Comparison of ENCODE assay signal across 1 cellular context in genomic region chr2:38945372-38945771, GRCh38.
TF ChIP-seq lines count a peak whose summit lies in the region.

No MANE protein-coding gene starts in this region.

TF ChIP-seq in K562, 482 proteins besides CTCF, POLR2A, EP300 and RAD21 (continued from another document and continues in another):
- no peak for TF ChIP-seq ZNF449 (CRISPR knock-in tag; IDR thresholded peaks at IDR 0.05)
- TF ChIP-seq, protein P1, sequence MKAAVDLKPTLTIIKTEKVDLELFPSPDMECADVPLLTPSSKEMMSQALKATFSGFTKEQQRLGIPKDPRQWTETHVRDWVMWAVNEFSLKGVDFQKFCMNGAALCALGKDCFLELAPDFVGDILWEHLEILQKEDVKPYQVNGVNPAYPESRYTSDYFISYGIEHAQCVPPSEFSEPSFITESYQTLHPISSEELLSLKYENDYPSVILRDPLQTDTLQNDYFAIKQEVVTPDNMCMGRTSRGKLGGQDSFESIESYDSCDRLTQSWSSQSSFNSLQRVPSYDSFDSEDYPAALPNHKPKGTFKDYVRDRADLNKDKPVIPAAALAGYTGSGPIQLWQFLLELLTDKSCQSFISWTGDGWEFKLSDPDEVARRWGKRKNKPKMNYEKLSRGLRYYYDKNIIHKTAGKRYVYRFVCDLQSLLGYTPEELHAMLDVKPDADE (conservative IDR thresholded peaks at IDR 0.05; ENCODE audit: control insufficient read depth, low read depth, low read length): no peak
- no peak for TF ChIP-seq RBM17 (IDR thresholded peaks at IDR 0.05; ENCODE audit: borderline replicate concordance, low read depth, low read length)
- no peak for TF ChIP-seq ZMIZ1 (IDR thresholded peaks at IDR 0.05; ENCODE audit: low read depth in 2 of 2, low read length in 2 of 2)
- TF ChIP-seq ZNF232 (CRISPR knock-in tag; IDR thresholded peaks at IDR 0.05): no peak
- TF ChIP-seq BCL6 (CRISPR knock-in tag; IDR thresholded peaks at IDR 0.05): no peak
- TF ChIP-seq TEAD4 (IDR thresholded peaks at IDR 0.05; ENCODE audit: low read length): peak; percentile 82
- no peak for TF ChIP-seq TEAD4 (CRISPR knock-in tag; IDR thresholded peaks at IDR 0.05; ENCODE audit: borderline replicate concordance)
- no peak for TF ChIP-seq RBM14 (IDR thresholded peaks at IDR 0.05; ENCODE audit: borderline replicate concordance, insufficient read depth, low read depth, low read length)
- TF ChIP-seq POLR3G (IDR thresholded peaks at IDR 0.05; ENCODE audit: extremely low read depth, insufficient read length, insufficient replicate concordance): no peak
- TF ChIP-seq CXXC5 (CRISPR knock-in tag; IDR thresholded peaks at IDR 0.05): peak; percentile 30; the same call in 1 of the 2 replicates
- TF ChIP-seq, protein P2, sequence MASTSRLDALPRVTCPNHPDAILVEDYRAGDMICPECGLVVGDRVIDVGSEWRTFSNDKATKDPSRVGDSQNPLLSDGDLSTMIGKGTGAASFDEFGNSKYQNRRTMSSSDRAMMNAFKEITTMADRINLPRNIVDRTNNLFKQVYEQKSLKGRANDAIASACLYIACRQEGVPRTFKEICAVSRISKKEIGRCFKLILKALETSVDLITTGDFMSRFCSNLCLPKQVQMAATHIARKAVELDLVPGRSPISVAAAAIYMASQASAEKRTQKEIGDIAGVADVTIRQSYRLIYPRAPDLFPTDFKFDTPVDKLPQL (IDR thresholded peaks at IDR 0.05; ENCODE audit: extremely low read depth, insufficient read length): no peak
- TF ChIP-seq ZNF134 (CRISPR knock-in tag; conservative IDR thresholded peaks at IDR 0.05): no peak
- TF ChIP-seq NELFE (IDR thresholded peaks at IDR 0.05; ENCODE audit: insufficient read depth, insufficient read length): no peak
- TF ChIP-seq ZNF586 (CRISPR knock-in tag; conservative IDR thresholded peaks at IDR 0.05): no peak
- no peak for TF ChIP-seq LCOR (CRISPR knock-in tag; IDR thresholded peaks at IDR 0.05)
- TF ChIP-seq PREB (CRISPR knock-in tag; IDR thresholded peaks at IDR 0.05): no peak
- no peak for TF ChIP-seq RERE (CRISPR knock-in tag; IDR thresholded peaks at IDR 0.05; ENCODE audit: borderline replicate concordance)
- peak; percentile 55 for TF ChIP-seq ARID1B (IDR thresholded peaks at IDR 0.05)
- TF ChIP-seq KLF16 (IDR thresholded peaks at IDR 0.05): 0 out of 2 replicates have a peak, but pooled peaks have one; percentile 28
- no peak for TF ChIP-seq HDGF (IDR thresholded peaks at IDR 0.05)
- no peak for TF ChIP-seq CHD2 (IDR thresholded peaks at IDR 0.05; ENCODE audit: low read depth, low read length)
- no peak for TF ChIP-seq GTF2A2 (tag; IDR thresholded peaks at IDR 0.05)
- no peak for TF ChIP-seq MED1 (CRISPR knock-in tag; IDR thresholded peaks at IDR 0.05; ENCODE audit: borderline replicate concordance)
- TF ChIP-seq TRIM28 (IDR thresholded peaks at IDR 0.05): no peak
- TF ChIP-seq MCM7 (IDR thresholded peaks at IDR 0.05): no peak
- TF ChIP-seq ZNF445 (CRISPR knock-in tag; IDR thresholded peaks at IDR 0.05; ENCODE audit: low read depth): no peak
- no peak for TF ChIP-seq HNRNPH1 (optimal IDR thresholded peaks at IDR 0.05; ENCODE audit: low read depth, low read length)
- no peak for TF ChIP-seq FOXA3 (CRISPR knock-in tag; conservative IDR thresholded peaks at IDR 0.05 in 1 of 2, IDR thresholded peaks at IDR 0.05 in 1 of 2)
- peak; percentile 34; the same call in 1 of the 2 replicates for TF ChIP-seq MTA2 (IDR thresholded peaks at IDR 0.05; ENCODE audit: low read depth)
- no peak for TF ChIP-seq ZNF79 (CRISPR knock-in tag; IDR thresholded peaks at IDR 0.05; ENCODE audit: low read depth)
- no peak for TF ChIP-seq SRSF3 (IDR thresholded peaks at IDR 0.05; ENCODE audit: insufficient read depth, low read length)
- TF ChIP-seq PML (IDR thresholded peaks at IDR 0.05; ENCODE audit: low read length): peak; percentile 23; the same call in 1 of the 2 replicates
- no peak for TF ChIP-seq CCNT2 (IDR thresholded peaks at IDR 0.05; ENCODE audit: borderline replicate concordance, extremely low read depth, insufficient read length, low read depth, low read length)
- TF ChIP-seq HDAC3 (IDR thresholded peaks at IDR 0.05; ENCODE audit: borderline replicate concordance, partially characterized antibody): no peak
- TF ChIP-seq GABPB2 (CRISPR knock-in tag; conservative IDR thresholded peaks at IDR 0.05): no peak
- TF ChIP-seq, protein P3, sequence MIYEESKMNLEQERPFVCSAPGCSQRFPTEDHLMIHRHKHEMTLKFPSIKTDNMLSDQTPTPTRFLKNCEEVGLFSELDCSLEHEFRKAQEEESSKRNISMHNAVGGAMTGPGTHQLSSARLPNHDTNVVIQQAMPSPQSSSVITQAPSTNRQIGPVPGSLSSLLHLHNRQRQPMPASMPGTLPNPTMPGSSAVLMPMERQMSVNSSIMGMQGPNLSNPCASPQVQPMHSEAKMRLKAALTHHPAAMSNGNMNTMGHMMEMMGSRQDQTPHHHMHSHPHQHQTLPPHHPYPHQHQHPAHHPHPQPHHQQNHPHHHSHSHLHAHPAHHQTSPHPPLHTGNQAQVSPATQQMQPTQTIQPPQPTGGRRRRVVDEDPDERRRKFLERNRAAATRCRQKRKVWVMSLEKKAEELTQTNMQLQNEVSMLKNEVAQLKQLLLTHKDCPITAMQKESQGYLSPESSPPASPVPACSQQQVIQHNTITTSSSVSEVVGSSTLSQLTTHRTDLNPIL (CRISPR knock-in tag; IDR thresholded peaks at IDR 0.05): no peak
- peak; percentile 48 for TF ChIP-seq NFIC (IDR thresholded peaks at IDR 0.05)
